Comparison of ENCODE assay signal across 24 cellular contexts in the genomic region with DNA sequence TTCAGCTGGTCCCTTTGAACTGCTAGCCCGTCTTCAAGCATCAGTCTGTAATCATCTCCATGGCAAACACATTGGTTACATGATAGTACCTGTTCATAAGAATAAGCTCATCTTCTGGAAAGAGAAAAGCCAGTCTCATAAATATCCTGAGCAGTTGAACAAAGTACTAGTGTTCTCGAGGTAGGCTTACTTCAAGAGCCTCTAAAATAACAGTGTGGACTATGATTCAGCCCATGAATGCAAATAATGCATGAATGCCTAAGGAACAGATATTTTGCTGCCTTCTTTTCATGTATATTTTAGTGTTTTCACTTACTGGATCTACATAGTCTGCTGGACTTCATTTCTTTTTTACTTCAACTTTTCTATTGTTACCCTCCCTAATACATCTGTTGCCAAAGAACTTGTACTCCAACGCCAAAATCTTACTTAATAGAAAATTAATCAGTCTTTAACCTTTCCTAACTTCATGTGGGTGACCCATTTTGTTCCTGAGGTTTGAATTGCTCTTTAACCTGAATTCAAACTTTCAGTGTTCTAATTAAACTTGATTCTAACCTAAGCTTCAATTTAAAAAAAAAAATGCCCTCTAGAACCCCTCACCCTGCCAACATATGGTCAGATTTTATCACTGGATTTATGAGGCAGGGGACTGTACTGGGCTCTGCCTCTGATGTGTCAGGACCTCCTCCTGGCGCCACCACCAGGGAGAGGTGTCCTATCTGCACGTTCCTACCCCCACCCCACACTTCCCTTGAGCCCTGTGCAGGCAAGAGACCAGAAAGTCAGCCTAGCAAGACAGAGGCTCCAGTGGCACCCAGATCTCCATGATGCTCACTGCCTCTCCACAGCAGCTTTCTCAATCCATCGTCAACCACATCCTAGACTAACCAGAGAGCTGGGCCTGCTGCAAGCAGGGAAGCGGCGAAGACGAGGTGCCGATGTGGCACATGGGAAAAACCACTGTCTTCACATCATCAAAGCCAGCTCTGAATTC.
A peak's percentile ranks its signal among the peaks of the same experiment; 100 is the strongest.
DNase-seq lines count a peak whose midpoint lies in the region; FAIRE-seq and TF ChIP-seq lines count a peak whose summit lies in the region.
"Had no signal": no experiment of that assay in that cellular context is flagged by ENCODE, and none has a peak within 500 bp of the region (broad histone marks: within the 10 kb centered on the region; RNA-seq: fewer than 3 reads in every experiment).

No MANE protein-coding gene starts in this region.

- no peak overlapping the region for H3K18ac ChIP-seq in H1 (ENCODE audit: extremely low read depth, low read length)

- no peak overlapping the region for H3K4me3 ChIP-seq in Jurkat, Clone E6-1 (ENCODE audit: low read length)
- H3K4me3 ChIP-seq in H1 (ENCODE audit: extremely low read depth in 1 of 4, insufficient read depth in 2 of 4, low read depth in 3 of 4, low read length in 4 of 4) (no peak overlapping the region), suprapubic skin (no peak overlapping the region)
- H3K4me3 ChIP-seq: cardiac muscle cell, lung, neural progenitor cell, prostate gland had no signal

- no peak overlapping the region for H2BK15ac ChIP-seq in H1 (ENCODE audit: low read length)

- no peak overlapping the region for H4K91ac ChIP-seq in H1 (replicated peaks; ENCODE audit: insufficient read length, low read length)

- H3K14ac ChIP-seq in H1 (ENCODE audit: insufficient read length), result no peak overlapping the region

- no peak overlapping the region for H3K4me3 Mint-ChIP-seq in nephron
- H3K4me3 Mint-ChIP-seq: activated naive CD4-positive, alpha-beta T cell treated with anti-CD3 and anti-CD28 coated beads for 36 hours; B cell; dendritic cell treated with granulocyte-macrophage colony-stimulating factor and Interleukin-4, amounts not matched to agents 40 ng/mL and 50 ng/mL, for 4 days; H9; neural progenitor cell; type B pancreatic cell had no signal

- H3K36me3 Mint-ChIP-seq in nephron (ENCODE audit: low read depth), result no peaks in the 10 kb centered on the region
- H3K36me3 Mint-ChIP-seq: neural progenitor cell, type B pancreatic cell had no signal

- H2BK120ac ChIP-seq in H1 (replicated peaks; ENCODE audit: low read depth, low read length), result no peak overlapping the region

- H3K9me3 ChIP-seq in H1 (ENCODE audit: insufficient read depth in 2 of 2, low read depth in 1 of 2, low read length in 1 of 2) (no peaks in the 10 kb centered on the region), suprapubic skin (no peaks in the 10 kb centered on the region)
- H3K9me3 ChIP-seq: Caco-2, prostate gland had no signal

- CTCF ChIA-PET in H1 (lab: Charles Lee; ENCODE audit: partially characterized antibody), result interaction anchor here (0.7 kb wide), 1 partner anchor 9 kb away, joined by 3 read pairs; no protein-coding TSS in a partner anchor

- H3K27me3 Mint-ChIP-seq in nephron (ENCODE audit: low read depth), result no peaks in the 10 kb centered on the region
- H3K27me3 Mint-ChIP-seq: type B pancreatic cell had no signal

- H2AK5ac ChIP-seq in H1 (ENCODE audit: low read depth, low read length), result no peak overlapping the region

- peak overlapping the region in 2 of 3 experiments; percentile 48 to 63 for H3K27ac Mint-ChIP-seq in nephron
- H3K27ac Mint-ChIP-seq: activated naive CD4-positive, alpha-beta T cell treated with anti-CD3 and anti-CD28 coated beads for 36 hours; B cell; dendritic cell treated with granulocyte-macrophage colony-stimulating factor and Interleukin-4, amounts not matched to agents 40 ng/mL and 50 ng/mL, for 4 days; H9; neural progenitor cell; type B pancreatic cell had no signal

- no peak for TF ChIP-seq EP300 in H1 (IDR thresholded peaks at IDR 0.05; ENCODE audit: borderline replicate concordance in 1 of 2, low read depth in 2 of 2, low read length in 2 of 2)
- no peak for TF ChIP-seq EP300 in suprapubic skin (IDR thresholded peaks at IDR 0.05)

- no peaks in the 10 kb centered on the region for H3K79me1 ChIP-seq in H1 (ENCODE audit: low read depth, low read length)

- 77% methylated on average over 10 of the region's 10 CpGs; no CpG with 5 or more reads in 1 of the 2 experiments for WGBS in H1 (ENCODE audit: extremely low coverage in 1 of 2, insufficient coverage in 1 of 2, insufficient read length in 1 of 2, insufficient replicate concordance in 2 of 2, low coverage in 1 of 2, low lambda C conversion rate in 2 of 2, missing lambda C conversion rate in 1 of 2), 2 experiments
- WGBS in suprapubic skin, result 75% methylated on average over 10 of the region's 10 CpGs

- H4K5ac ChIP-seq in H1 (ENCODE audit: insufficient read length, low read depth, low read length), result no peak overlapping the region

- no peak overlapping the region for H2BK5ac ChIP-seq in H1 (ENCODE audit: low read depth, low read length)

- H3K9ac ChIP-seq in H1 (replicated peaks in 1 of 4; ENCODE audit: extremely low read depth in 1 of 4, low read depth in 3 of 4, low read length in 3 of 4), result no peak overlapping the region
- H3K9ac ChIP-seq: neural progenitor cell had no signal

- no peaks in the 10 kb centered on the region for H3K9me3 Mint-ChIP-seq in nephron
- H3K9me3 Mint-ChIP-seq: activated naive CD4-positive, alpha-beta T cell treated with anti-CD3 and anti-CD28 coated beads for 36 hours; dendritic cell treated with granulocyte-macrophage colony-stimulating factor and Interleukin-4, amounts not matched to agents 40 ng/mL and 50 ng/mL, for 4 days; H9; neural progenitor cell had no signal

- no peak overlapping the region for H3K56ac ChIP-seq in H1 (replicated peaks; ENCODE audit: insufficient read length, low read depth, low read length)

- no peak overlapping the region for H3K4ac ChIP-seq in H1 (replicated peaks; ENCODE audit: insufficient read length, low read depth, low read length)

- H3K23ac ChIP-seq in H1 (ENCODE audit: insufficient read length), result no peak overlapping the region

- H3K4me1 Mint-ChIP-seq in nephron, result peaks cover 40% of the 10 kb centered on the region
- H3K4me1 Mint-ChIP-seq: B cell had no signal

- TF ChIP-seq CTCF in H1 (IDR thresholded peaks at IDR 0.05; ENCODE audit: control extremely low read depth in 1 of 3, insufficient read depth in 1 of 3, low read depth in 1 of 3, low read length in 3 of 3) (no peak), nephron (IDR thresholded peaks at IDR 0.05; ENCODE audit: unreplicated experiment in 3 of 3) (no peak), suprapubic skin (IDR thresholded peaks at IDR 0.05) (no peak)

- peaks cover 0 to 3% (median 0%) of the 10 kb centered on the region in 4 experiments; a peak in 1 of 7 replicates for H3K4me1 ChIP-seq in H1 (replicated peaks in 1 of 4; ENCODE audit: control insufficient read depth in 3 of 4, insufficient read depth in 4 of 4, low read length in 3 of 4)
- H3K4me1 ChIP-seq in suprapubic skin, result peaks cover 14% of the 10 kb centered on the region
- H3K4me1 ChIP-seq: prostate gland had no signal

- no peak overlapping the region for H2AFZ ChIP-seq in H1 (ENCODE audit: low read length)
- H2AFZ ChIP-seq: neural progenitor cell had no signal

- no peak overlapping the region for H3K4me2 ChIP-seq in H1 (ENCODE audit: insufficient read depth in 1 of 2, low read depth in 2 of 2, low read length in 2 of 2)
- H3K4me2 ChIP-seq: neural progenitor cell had no signal

- H3K36me3 ChIP-seq in H1 (ENCODE audit: control insufficient read depth in 2 of 4, insufficient read depth in 4 of 4, low read length in 3 of 4) (no peaks in the 10 kb centered on the region), suprapubic skin (no peaks in the 10 kb centered on the region)
- H3K36me3 ChIP-seq: cardiac muscle cell, neural progenitor cell, prostate gland had no signal

- H4K8ac ChIP-seq in H1 (ENCODE audit: extremely low read depth, insufficient read depth, low read length), result peak overlapping the region; percentile 2; the same call in 1 of the 2 replicates

- no peak overlapping the region for H3K27ac ChIP-seq in H1 (ENCODE audit: low read depth, low read length)
- no peak overlapping the region for H3K27ac ChIP-seq in suprapubic skin
- H3K27ac ChIP-seq: cardiac muscle cell, neural progenitor cell, prostate gland had no signal

- FAIRE-seq in H1 (lab: Jason Lieb, UNC), result no peak
- FAIRE-seq: endometrium had no signal

- TF ChIP-seq POLR2A in H1 (IDR thresholded peaks at IDR 0.05; ENCODE audit: control extremely low read depth in 1 of 2, low read depth in 2 of 2, low read length in 2 of 2) (no peak), suprapubic skin (IDR thresholded peaks at IDR 0.05) (no peak)

- no peak overlapping the region for H2BK20ac ChIP-seq in H1 (ENCODE audit: low read length)

- TF ChIP-seq RAD21 in H1 (IDR thresholded peaks at IDR 0.05 in 1 of 2, conservative IDR thresholded peaks at IDR 0.05 in 1 of 2; ENCODE audit: low read depth in 2 of 2, low read length in 2 of 2), result no peak

- POLR2A ChIA-PET in H1 (lab: Charles Lee; ENCODE audit: partially characterized antibody), result no interaction called here

- no peaks in the 10 kb centered on the region for H3K27me3 ChIP-seq in H1 (replicated peaks in 1 of 4; ENCODE audit: control insufficient read depth in 3 of 4, extremely low read depth in 1 of 4, insufficient read depth in 3 of 4, low read length in 3 of 4)
- no peaks in the 10 kb centered on the region for H3K27me3 ChIP-seq in suprapubic skin
- H3K27me3 ChIP-seq: cardiac muscle cell, neural progenitor cell had no signal

- no peaks in the 10 kb centered on the region for H3K79me2 ChIP-seq in H1 (ENCODE audit: control insufficient read depth in 1 of 2, insufficient read depth in 2 of 2, low read length in 2 of 2)

- no peak overlapping the region for H2BK12ac ChIP-seq in H1 (ENCODE audit: low read depth, low read length)

- H4K20me1 ChIP-seq in H1 (replicated peaks in 1 of 2; ENCODE audit: control insufficient read depth in 1 of 2, insufficient read depth in 2 of 2, low read length in 2 of 2), result no peaks in the 10 kb centered on the region

- DNase-seq in NCI-H82 (lab: John Stamatoyannopoulos, UW), result peak; percentile 8
- no peak for DNase-seq in NCI-H82 treated with DMSO at 0.1 percent for 48 hours (lab: John Stamatoyannopoulos, UW; ENCODE audit: unreplicated experiment)
- DNase-seq in Jurkat, Clone E6-1 (ENCODE audit: low read depth, low spot score), result peak; percentile 27
- no peak for DNase-seq in H1 (ENCODE audit: low read depth in 1 of 2, low spot score in 2 of 2)
- DNase-seq in Kasumi-1 (lab: John Stamatoyannopoulos, UW), result no peak
- no peak for DNase-seq in suprapubic skin (ENCODE audit: low spot score in 2 of 2)
- no peak for DNase-seq in cerebellum (ENCODE audit: low spot score)
- DNase-seq: activated CD4-positive, alpha-beta T cell treated with anti-CD3 and anti-CD28 coated beads, Interleukin-2, amount 50 U/mL, for 48 hours; activated naive CD4-positive, alpha-beta T cell treated with anti-CD3 and anti-CD28 coated beads for 36 hours; EL; H9; NCI-H2029 treated with DMSO at 0.1 percent for 48 hours; NCI-H226; NCI-H774 had no signal

- H3K23me2 ChIP-seq in H1 (ENCODE audit: low read depth, low read length), result no peaks in the 10 kb centered on the region

TF ChIP-seq in H1, 55 proteins besides CTCF, POLR2A, EP300 and RAD21 (continues in another document):
- TF ChIP-seq CEBPB (IDR thresholded peaks at IDR 0.05; ENCODE audit: low read depth, low read length), result no peak
- no peak for TF ChIP-seq CBX8 (IDR thresholded peaks at IDR 0.05; ENCODE audit: borderline replicate concordance, low read depth, low read length)
- TF ChIP-seq GABPA (IDR thresholded peaks at IDR 0.05; ENCODE audit: borderline replicate concordance, insufficient read depth, low read length), result no peak

Comparison
In these comparisons a context has a peak if more than half of its experiments do, and no peak if none do; other contexts are left out.
1. DNase-seq: peak in NCI-H82 (single experiment) and Jurkat, Clone E6-1 (single experiment); none in NCI-H82 treated with DMSO at 0.1 percent for 48 hours (single experiment), H1 (0 of 2), Kasumi-1 (0 of 2), suprapubic skin (0 of 2) and cerebellum (single experiment).